In the genomic region with DNA sequence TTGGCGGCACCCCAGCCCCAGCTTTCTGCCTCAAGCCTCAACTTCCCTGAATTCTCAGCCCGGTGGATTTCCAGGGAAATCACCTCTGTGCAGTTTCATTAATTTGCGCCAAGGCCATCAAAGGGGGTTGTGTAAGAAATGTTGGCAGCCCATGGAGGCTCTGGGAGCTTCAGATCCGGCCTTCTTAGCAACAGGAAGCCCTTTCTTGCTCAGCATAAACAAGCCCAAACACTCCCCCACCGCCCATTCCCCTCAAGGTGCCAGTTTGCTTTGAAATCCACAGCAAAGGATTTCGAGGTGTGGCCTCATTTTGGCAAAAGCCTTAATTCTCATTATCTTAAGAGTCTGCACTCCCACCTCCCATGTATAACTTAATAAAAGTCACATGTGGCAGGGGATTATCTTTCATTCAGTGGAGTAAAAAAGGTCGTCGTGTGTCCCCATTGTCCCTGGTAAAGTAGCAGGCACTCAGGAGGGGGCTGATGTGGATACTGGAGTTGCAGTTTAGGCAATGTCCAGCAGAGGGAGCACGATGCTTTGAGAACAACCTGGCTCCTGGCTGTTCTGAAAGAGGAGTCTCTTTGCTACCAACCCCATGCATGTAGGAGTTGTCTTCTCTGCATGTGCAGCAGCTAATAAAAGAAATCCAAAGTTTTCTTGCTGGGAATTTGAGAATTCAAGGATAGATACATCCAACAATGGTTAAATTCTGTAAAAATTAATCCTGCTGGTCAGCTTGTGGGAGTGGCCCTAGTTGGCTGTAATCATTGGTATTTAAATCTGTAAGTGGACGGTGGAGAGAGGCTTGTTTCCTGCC, we compare ENCODE assay signal across 8 cellular contexts. TPM values are rescaled to one million over a fixed set of nuclear protein-coding genes. Genes with fewer than 3 reads are reported as not detected.
DNase-seq lines count a peak whose midpoint lies in the region; ATAC-seq and TF ChIP-seq lines count a peak whose summit lies in the region.

No MANE protein-coding gene starts in this region.

- H3K4me1 ChIP-seq in liver (ENCODE audit: control insufficient read depth in 4 of 4, insufficient read depth in 4 of 4, low read length in 3 of 4) = no peaks in the 10 kb centered on the region

- peak; percentile 54 for DNase-seq in AG09319 (ENCODE audit: extremely low read depth, low read depth)
- peak; percentile 58 for DNase-seq in NCI-H510A treated with DMSO at 0.1 percent for 48 hours (lab: John Stamatoyannopoulos, UW)
- peak; percentile 59 to 79 for DNase-seq in activated CD4-positive, alpha-beta T cell treated with anti-CD3 and anti-CD28 coated beads for 4 hours
- peak; percentile 82 for DNase-seq in coronary artery (ENCODE audit: low spot score)
- peak; percentile 60 to 74 (median 74) for DNase-seq in stimulated activated CD4-positive, alpha-beta T cell treated with anti-CD3 and anti-CD28 coated beads, TNF-alpha, amount 100 ng/mL, for 24 hours (ENCODE audit: low read depth in 3 of 3)

- no peak overlapping the region for H3K27ac ChIP-seq in coronary artery
- H3K27ac ChIP-seq in liver (ENCODE audit: low read depth in 1 of 2, low read length in 2 of 2) = no peak overlapping the region

- no peaks in the 10 kb centered on the region for H3K36me3 ChIP-seq in liver (ENCODE audit: control insufficient read depth in 4 of 4, insufficient read depth in 3 of 4, low read depth in 1 of 4, low read length in 3 of 4)

- no peak overlapping the region for H3K9ac ChIP-seq in liver (ENCODE audit: low read depth in 1 of 2, low read length in 2 of 2)

- WGBS in liver = 36% methylated on average over 10 of the region's 10 CpGs

- peaks cover 0 to 5% (median 2%) of the 10 kb centered on the region in 4 donors for H3K9me3 ChIP-seq in liver (ENCODE audit: control insufficient read depth in 4 of 4, low read length in 3 of 4)

- H3K4me3 ChIP-seq in coronary artery (no peak overlapping the region), liver (ENCODE audit: low read depth in 1 of 3, low read length in 3 of 3) (no peak overlapping the region)

- TF ChIP-seq CTCF in AG09319 (IDR thresholded peaks at IDR 0.05; ENCODE audit: low read depth, low read length) = peak; percentile 93
- TF ChIP-seq CTCF in coronary artery (IDR thresholded peaks at IDR 0.05) = peak; percentile 77
- TF ChIP-seq CTCF in liver (IDR thresholded peaks at IDR 0.05; ENCODE audit: low read depth, low read length, missing input control) = peak; percentile 93

- H3K27me3 ChIP-seq in liver (ENCODE audit: control insufficient read depth in 4 of 4, insufficient read depth in 4 of 4, low read length in 3 of 4) = no peaks in the 10 kb centered on the region

- peak; percentile 92 to 96 for TF ChIP-seq RAD21 in liver (IDR thresholded peaks at IDR 0.05)

- peak; percentile 89 for ATAC-seq in GM18868 (IDR thresholded peaks at IDR 0.05; ENCODE audit: unreplicated experiment)
- ATAC-seq in HG03342 (IDR thresholded peaks at IDR 0.05; ENCODE audit: unreplicated experiment) = peak; percentile 85

TF ChIP-seq in liver, 16 proteins besides CTCF, POLR2A, EP300 and RAD21:
- TF ChIP-seq RXRA (IDR thresholded peaks at IDR 0.05) = no peak
- TF ChIP-seq, protein P1, sequence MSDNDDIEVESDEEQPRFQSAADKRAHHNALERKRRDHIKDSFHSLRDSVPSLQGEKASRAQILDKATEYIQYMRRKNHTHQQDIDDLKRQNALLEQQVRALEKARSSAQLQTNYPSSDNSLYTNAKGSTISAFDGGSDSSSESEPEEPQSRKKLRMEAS (IDR thresholded peaks at IDR 0.05) = no peak
- no peak for TF ChIP-seq HNF4A (conservative IDR thresholded peaks at IDR 0.05)
- TF ChIP-seq, protein P2, sequence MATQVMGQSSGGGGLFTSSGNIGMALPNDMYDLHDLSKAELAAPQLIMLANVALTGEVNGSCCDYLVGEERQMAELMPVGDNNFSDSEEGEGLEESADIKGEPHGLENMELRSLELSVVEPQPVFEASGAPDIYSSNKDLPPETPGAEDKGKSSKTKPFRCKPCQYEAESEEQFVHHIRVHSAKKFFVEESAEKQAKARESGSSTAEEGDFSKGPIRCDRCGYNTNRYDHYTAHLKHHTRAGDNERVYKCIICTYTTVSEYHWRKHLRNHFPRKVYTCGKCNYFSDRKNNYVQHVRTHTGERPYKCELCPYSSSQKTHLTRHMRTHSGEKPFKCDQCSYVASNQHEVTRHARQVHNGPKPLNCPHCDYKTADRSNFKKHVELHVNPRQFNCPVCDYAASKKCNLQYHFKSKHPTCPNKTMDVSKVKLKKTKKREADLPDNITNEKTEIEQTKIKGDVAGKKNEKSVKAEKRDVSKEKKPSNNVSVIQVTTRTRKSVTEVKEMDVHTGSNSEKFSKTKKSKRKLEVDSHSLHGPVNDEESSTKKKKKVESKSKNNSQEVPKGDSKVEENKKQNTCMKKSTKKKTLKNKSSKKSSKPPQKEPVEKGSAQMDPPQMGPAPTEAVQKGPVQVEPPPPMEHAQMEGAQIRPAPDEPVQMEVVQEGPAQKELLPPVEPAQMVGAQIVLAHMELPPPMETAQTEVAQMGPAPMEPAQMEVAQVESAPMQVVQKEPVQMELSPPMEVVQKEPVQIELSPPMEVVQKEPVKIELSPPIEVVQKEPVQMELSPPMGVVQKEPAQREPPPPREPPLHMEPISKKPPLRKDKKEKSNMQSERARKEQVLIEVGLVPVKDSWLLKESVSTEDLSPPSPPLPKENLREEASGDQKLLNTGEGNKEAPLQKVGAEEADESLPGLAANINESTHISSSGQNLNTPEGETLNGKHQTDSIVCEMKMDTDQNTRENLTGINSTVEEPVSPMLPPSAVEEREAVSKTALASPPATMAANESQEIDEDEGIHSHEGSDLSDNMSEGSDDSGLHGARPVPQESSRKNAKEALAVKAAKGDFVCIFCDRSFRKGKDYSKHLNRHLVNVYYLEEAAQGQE (IDR thresholded peaks at IDR 0.05) = no peak
- no peak for TF ChIP-seq SP1 (IDR thresholded peaks at IDR 0.05)
- TF ChIP-seq, protein P3, sequence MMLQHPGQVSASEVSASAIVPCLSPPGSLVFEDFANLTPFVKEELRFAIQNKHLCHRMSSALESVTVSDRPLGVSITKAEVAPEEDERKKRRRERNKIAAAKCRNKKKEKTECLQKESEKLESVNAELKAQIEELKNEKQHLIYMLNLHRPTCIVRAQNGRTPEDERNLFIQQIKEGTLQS (IDR thresholded peaks at IDR 0.05) = no peak
- TF ChIP-seq JUND (IDR thresholded peaks at IDR 0.05) = no peak
- no peak for TF ChIP-seq YY1 (IDR thresholded peaks at IDR 0.05)
- TF ChIP-seq NR2F2 (IDR thresholded peaks at IDR 0.05) = no peak
- TF ChIP-seq EGR1 (IDR thresholded peaks at IDR 0.05; ENCODE audit: low read depth in 2 of 2) = no peak
- TF ChIP-seq GABPA (IDR thresholded peaks at IDR 0.05 in 1 of 2, conservative IDR thresholded peaks at IDR 0.05 in 1 of 2) = no peak
- TF ChIP-seq FOXA2 (IDR thresholded peaks at IDR 0.05) = no peak
- TF ChIP-seq, protein P4, sequence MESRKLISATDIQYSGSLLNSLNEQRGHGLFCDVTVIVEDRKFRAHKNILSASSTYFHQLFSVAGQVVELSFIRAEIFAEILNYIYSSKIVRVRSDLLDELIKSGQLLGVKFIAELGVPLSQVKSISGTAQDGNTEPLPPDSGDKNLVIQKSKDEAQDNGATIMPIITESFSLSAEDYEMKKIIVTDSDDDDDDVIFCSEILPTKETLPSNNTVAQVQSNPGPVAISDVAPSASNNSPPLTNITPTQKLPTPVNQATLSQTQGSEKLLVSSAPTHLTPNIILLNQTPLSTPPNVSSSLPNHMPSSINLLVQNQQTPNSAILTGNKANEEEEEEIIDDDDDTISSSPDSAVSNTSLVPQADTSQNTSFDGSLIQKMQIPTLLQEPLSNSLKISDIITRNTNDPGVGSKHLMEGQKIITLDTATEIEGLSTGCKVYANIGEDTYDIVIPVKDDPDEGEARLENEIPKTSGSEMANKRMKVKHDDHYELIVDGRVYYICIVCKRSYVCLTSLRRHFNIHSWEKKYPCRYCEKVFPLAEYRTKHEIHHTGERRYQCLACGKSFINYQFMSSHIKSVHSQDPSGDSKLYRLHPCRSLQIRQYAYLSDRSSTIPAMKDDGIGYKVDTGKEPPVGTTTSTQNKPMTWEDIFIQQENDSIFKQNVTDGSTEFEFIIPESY (IDR thresholded peaks at IDR 0.05) = no peak
- TF ChIP-seq TAF1 (conservative IDR thresholded peaks at IDR 0.05) = no peak
- TF ChIP-seq FOXA1 (IDR thresholded peaks at IDR 0.05) = no peak
- no peak for TF ChIP-seq HNF4G (IDR thresholded peaks at IDR 0.05)

RNA-seq across cellular contexts. Expression of a gene that starts 39.5 kb away (rescaled TPM):
- total RNA-seq in liver = 1 to 10 TPM; 2.4 to 7.2 TPM
- polyA plus RNA-seq in liver = 1 to 10 TPM in 1 of 2 donors, under 1 TPM in 1; 0.31 to 1.7 TPM
